In the genomic region with DNA sequence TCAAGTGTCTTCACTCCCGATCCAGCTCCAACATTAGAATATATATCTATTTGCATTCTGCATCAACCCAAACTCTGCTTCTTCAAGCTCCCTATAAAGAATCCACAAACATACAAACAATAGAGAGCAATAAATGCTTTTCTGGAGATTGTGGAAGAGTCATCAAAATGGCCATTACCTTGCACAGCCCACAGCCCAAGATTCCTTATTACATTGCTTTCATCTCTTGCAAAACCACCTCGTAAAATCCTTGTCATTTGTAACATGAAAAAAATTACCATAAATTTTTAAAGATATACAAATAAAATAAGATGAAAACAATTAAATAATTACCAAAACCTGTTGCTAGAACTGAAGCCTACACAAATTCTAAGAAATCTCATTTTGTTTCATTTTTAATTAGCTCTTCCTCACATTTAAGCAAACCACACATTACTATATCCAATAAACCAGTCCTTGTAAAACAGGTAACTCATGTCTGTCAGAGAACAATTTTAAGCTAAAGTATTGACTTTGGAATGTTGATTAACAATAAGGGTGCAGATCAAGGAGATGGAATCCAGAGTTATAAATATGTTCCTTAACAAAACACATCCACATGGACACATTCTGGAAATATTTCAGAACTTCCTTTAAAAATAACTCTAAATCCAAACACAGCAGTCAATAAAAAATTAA, we compare ENCODE assay signal across 1 cellular context.
TF ChIP-seq lines count a peak whose summit lies in the region.

No MANE protein-coding gene starts in this region.

TF ChIP-seq in K562, 482 proteins besides CTCF, POLR2A, EP300 and RAD21:
- TF ChIP-seq FOXP1 (CRISPR knock-in tag; IDR thresholded peaks at IDR 0.05), result no peak
- TF ChIP-seq ZNF143 (CRISPR knock-in tag; IDR thresholded peaks at IDR 0.05), result no peak
- no peak for TF ChIP-seq CBX8 (IDR thresholded peaks at IDR 0.05; ENCODE audit: borderline replicate concordance, extremely low read depth, low read depth, low read length, poor library complexity, severe bottlenecking)
- TF ChIP-seq RBM39 (optimal IDR thresholded peaks at IDR 0.05; ENCODE audit: low read depth, low read length), result no peak
- no peak for TF ChIP-seq WHSC1 (IDR thresholded peaks at IDR 0.05; ENCODE audit: low read length)
- no peak for TF ChIP-seq NFIC (IDR thresholded peaks at IDR 0.05)
- TF ChIP-seq GABPB1 (CRISPR knock-in tag; IDR thresholded peaks at IDR 0.05), result no peak
- TF ChIP-seq, protein P1, sequence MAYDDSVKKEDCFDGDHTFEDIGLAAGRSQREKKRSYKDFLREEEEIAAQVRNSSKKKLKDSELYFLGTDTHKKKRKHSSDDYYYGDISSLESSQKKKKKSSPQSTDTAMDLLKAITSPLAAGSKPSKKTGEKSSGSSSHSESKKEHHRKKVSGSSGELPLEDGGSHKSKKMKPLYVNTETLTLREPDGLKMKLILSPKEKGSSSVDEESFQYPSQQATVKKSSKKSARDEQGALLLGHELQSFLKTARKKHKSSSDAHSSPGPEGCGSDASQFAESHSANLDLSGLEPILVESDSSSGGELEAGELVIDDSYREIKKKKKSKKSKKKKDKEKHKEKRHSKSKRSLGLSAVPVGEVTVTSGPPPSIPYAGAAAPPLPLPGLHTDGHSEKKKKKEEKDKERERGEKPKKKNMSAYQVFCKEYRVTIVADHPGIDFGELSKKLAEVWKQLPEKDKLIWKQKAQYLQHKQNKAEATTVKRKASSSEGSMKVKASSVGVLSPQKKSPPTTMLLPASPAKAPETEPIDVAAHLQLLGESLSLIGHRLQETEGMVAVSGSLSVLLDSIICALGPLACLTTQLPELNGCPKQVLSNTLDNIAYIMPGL (CRISPR knock-in tag; IDR thresholded peaks at IDR 0.05), result no peak
- TF ChIP-seq, protein P2, sequence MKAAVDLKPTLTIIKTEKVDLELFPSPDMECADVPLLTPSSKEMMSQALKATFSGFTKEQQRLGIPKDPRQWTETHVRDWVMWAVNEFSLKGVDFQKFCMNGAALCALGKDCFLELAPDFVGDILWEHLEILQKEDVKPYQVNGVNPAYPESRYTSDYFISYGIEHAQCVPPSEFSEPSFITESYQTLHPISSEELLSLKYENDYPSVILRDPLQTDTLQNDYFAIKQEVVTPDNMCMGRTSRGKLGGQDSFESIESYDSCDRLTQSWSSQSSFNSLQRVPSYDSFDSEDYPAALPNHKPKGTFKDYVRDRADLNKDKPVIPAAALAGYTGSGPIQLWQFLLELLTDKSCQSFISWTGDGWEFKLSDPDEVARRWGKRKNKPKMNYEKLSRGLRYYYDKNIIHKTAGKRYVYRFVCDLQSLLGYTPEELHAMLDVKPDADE (conservative IDR thresholded peaks at IDR 0.05; ENCODE audit: control insufficient read depth, low read depth, low read length), result no peak
- no peak for TF ChIP-seq HLTF (IDR thresholded peaks at IDR 0.05)
- TF ChIP-seq DDX20 (tag; IDR thresholded peaks at IDR 0.05; ENCODE audit: low read depth), result no peak
- TF ChIP-seq, protein P3, sequence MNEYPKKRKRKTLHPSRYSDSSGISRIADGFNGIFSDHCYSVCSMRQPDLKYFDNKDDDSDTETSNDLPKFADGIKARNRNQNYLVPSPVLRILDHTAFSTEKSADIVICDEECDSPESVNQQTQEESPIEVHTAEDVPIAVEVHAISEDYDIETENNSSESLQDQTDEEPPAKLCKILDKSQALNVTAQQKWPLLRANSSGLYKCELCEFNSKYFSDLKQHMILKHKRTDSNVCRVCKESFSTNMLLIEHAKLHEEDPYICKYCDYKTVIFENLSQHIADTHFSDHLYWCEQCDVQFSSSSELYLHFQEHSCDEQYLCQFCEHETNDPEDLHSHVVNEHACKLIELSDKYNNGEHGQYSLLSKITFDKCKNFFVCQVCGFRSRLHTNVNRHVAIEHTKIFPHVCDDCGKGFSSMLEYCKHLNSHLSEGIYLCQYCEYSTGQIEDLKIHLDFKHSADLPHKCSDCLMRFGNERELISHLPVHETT (CRISPR knock-in tag; conservative IDR thresholded peaks at IDR 0.05 in 1 of 2, IDR thresholded peaks at IDR 0.05 in 1 of 2), result no peak
- TF ChIP-seq HMGN3 (IDR thresholded peaks at IDR 0.05; ENCODE audit: borderline replicate concordance, extremely low read depth, insufficient read length, low read depth, low read length), result no peak
- TF ChIP-seq CBFB (CRISPR knock-in tag; IDR thresholded peaks at IDR 0.05), result no peak
- TF ChIP-seq TBP (optimal IDR thresholded peaks at IDR 0.05; ENCODE audit: low read depth, low read length), result no peak
- TF ChIP-seq, protein P4, sequence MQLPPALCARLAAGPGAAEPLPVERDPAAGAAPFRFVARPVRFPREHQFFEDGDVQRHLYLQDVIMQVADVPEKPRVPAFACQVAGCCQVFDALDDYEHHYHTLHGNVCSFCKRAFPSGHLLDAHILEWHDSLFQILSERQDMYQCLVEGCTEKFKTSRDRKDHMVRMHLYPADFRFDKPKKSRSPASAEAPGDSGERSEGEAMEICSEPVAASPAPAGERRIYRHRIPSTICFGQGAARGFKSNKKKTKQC (CRISPR knock-in tag; IDR thresholded peaks at IDR 0.05), result no peak
- TF ChIP-seq JUND (IDR thresholded peaks at IDR 0.05; ENCODE audit: borderline replicate concordance, low read depth, low read length), result no peak
- no peak for TF ChIP-seq JUND (tag; IDR thresholded peaks at IDR 0.05; ENCODE audit: borderline replicate concordance, low read depth, low read length)
- TF ChIP-seq, protein P5, sequence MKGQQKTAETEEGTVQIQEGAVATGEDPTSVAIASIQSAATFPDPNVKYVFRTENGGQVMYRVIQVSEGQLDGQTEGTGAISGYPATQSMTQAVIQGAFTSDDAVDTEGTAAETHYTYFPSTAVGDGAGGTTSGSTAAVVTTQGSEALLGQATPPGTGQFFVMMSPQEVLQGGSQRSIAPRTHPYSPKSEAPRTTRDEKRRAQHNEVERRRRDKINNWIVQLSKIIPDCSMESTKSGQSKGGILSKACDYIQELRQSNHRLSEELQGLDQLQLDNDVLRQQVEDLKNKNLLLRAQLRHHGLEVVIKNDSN (CRISPR knock-in tag; IDR thresholded peaks at IDR 0.05), result no peak
TF ChIP-seq in K562: peak in this region for 0.
